1 cellular context compared by ENCODE assay signal in genomic region chr9:35095175-35095574, GRCh38.
TF ChIP-seq lines count a peak whose summit lies in the region.

No MANE protein-coding gene starts in this region.

TF ChIP-seq in H1, 55 proteins besides CTCF, POLR2A, EP300 and RAD21:
- TF ChIP-seq NRF1 (IDR thresholded peaks at IDR 0.05; ENCODE audit: low read depth, low read length) (no peak), TAF1 (IDR thresholded peaks at IDR 0.05; ENCODE audit: low read depth, low read length) (no peak), NANOG (IDR thresholded peaks at IDR 0.05; ENCODE audit: insufficient read depth, low read depth, low read length, poor library complexity, severe bottlenecking) (no peak), TBP (IDR thresholded peaks at IDR 0.05; ENCODE audit: low read depth, low read length) (no peak), TEAD4 (IDR thresholded peaks at IDR 0.05; ENCODE audit: low read depth, low read length) (no peak), FOSL1 (IDR thresholded peaks at IDR 0.05; ENCODE audit: insufficient read depth, low read depth, low read length) (no peak), KDM4A (IDR thresholded peaks at IDR 0.05; ENCODE audit: low read depth, low read length, severe bottlenecking) (no peak), CHD2 (IDR thresholded peaks at IDR 0.05; ENCODE audit: low read length) (no peak), POLR2AphosphoS5 (IDR thresholded peaks at IDR 0.05; ENCODE audit: low read depth, low read length) (no peak), RXRA (IDR thresholded peaks at IDR 0.05; ENCODE audit: insufficient read depth, low read depth, low read length) (no peak), CBX8 (IDR thresholded peaks at IDR 0.05; ENCODE audit: borderline replicate concordance, low read depth, low read length) (no peak), SP1 (IDR thresholded peaks at IDR 0.05; ENCODE audit: low read depth, low read length) (no peak), EZH2 (IDR thresholded peaks at IDR 0.05; ENCODE audit: low read depth, low read length, severe bottlenecking) (no peak), CREB1 (IDR thresholded peaks at IDR 0.05) (no peak), RNF2 (IDR thresholded peaks at IDR 0.05; ENCODE audit: borderline replicate concordance, low read depth, low read length, missing control alignments, poor library complexity, severe bottlenecking) (no peak), JUN (IDR thresholded peaks at IDR 0.05; ENCODE audit: low read depth, low read length) (no peak), YY1 (IDR thresholded peaks at IDR 0.05; ENCODE audit: low read depth, low read length) (no peak), SAP30 (IDR thresholded peaks at IDR 0.05; ENCODE audit: insufficient read depth, insufficient replicate concordance, low read length) (no peak)
